ENCODE assay signal across 29 cellular contexts in genomic region chr5:79287907-79288306, GRCh38.
"Had no signal": no experiment of that assay in that cellular context is flagged by ENCODE, and none has a peak within 500 bp of the region (broad histone marks: within the 10 kb centered on the region; RNA-seq: fewer than 3 reads in every experiment).

No MANE protein-coding gene starts in this region.

- H3K9me3 Mint-ChIP-seq: activated T-cell treated with anti-CD3 and anti-CD28 coated beads, Interleukin-2, amount 50 U/mL, for 72 hours; activated T-helper 2 cell treated with anti-CD3 and anti-CD28 coated beads, Interferon-gamma antibody, Interleukin-2, Interleukin-4, amounts not matched to agents 10 μg/mL and 5 μg/mL and 100 μg/mL, durations not matched to agents 14 hours and 24 hours and 36 hours; brain; central memory CD8-positive, alpha-beta T cell; WTC11 had no signal

- ATAC-seq: activated T-cell treated with anti-CD3 and anti-CD28 coated beads, Interleukin-2, amount 50 U/mL, for 72 hours; Right ventricle myocardium inferior; SK-N-SH treated with all-trans-retinoic acid at 6 μM for 48 hours; WTC11 had no signal

- H3K27ac Mint-ChIP-seq: activated T-cell treated with anti-CD3 and anti-CD28 coated beads, Interleukin-2, amount 50 U/mL, for 72 hours; activated T-helper 2 cell treated with anti-CD3 and anti-CD28 coated beads, Interferon-gamma antibody, Interleukin-2, Interleukin-4, amounts not matched to agents 10 μg/mL and 5 μg/mL and 100 μg/mL, durations not matched to agents 14 hours and 24 hours and 36 hours; brain; WTC11 had no signal

- DNase-seq: activated CD4-positive, alpha-beta T cell treated with anti-CD3 and anti-CD28 coated beads for 48 hours; activated CD4-positive, alpha-beta T cell treated with anti-CD3 and anti-CD28 coated beads, Interleukin-2, amount 50 U/mL, for 4 hours; activated CD4-positive, CD25-positive, alpha-beta regulatory T cell treated with anti-CD3 and anti-CD28 coated beads, Interleukin-2, amount 50 U/mL, for 72 hours; activated CD8-positive, alpha-beta memory T cell treated with anti-CD3 and anti-CD28 coated beads for 24 hours; activated gamma-delta T cell treated with Interleukin-2 at 50 U/mL for 16 hours; activated naive CD4-positive, alpha-beta T cell treated with anti-CD3 and anti-CD28 coated beads, Interleukin-2, amount 50 U/mL, for 16 hours; activated T-cell treated with anti-CD3 and anti-CD28 coated beads, Interleukin-2, amount 50 U/mL, for 72 hours; amygdala; cortex of kidney; MG63; MV-4-11; NCI-H1092 treated with DMSO at 0.1 percent for 48 hours; NCI-H1417 treated with DMSO at 0.1 percent for 48 hours; NCI-H1694; NCI-H2029; NCI-H2107; NCI-H2171 treated with DMSO at 0.1 percent for 48 hours; NCI-H345; NCI-H510A; NCI-H526 treated with DMSO at 0.1 percent for 48 hours; NCI-H82; SW 1271 had no signal

- H3K4me1 Mint-ChIP-seq: brain had no signal

- H3K27me3 Mint-ChIP-seq: brain; central memory CD8-positive, alpha-beta T cell had no signal

- H3K4me3 Mint-ChIP-seq: activated T-cell treated with anti-CD3 and anti-CD28 coated beads, Interleukin-2, amount 50 U/mL, for 72 hours; brain; central memory CD8-positive, alpha-beta T cell; WTC11 had no signal

- FAIRE-seq: astrocyte had no signal
